1 cellular context compared by ENCODE assay signal in the genomic region with DNA sequence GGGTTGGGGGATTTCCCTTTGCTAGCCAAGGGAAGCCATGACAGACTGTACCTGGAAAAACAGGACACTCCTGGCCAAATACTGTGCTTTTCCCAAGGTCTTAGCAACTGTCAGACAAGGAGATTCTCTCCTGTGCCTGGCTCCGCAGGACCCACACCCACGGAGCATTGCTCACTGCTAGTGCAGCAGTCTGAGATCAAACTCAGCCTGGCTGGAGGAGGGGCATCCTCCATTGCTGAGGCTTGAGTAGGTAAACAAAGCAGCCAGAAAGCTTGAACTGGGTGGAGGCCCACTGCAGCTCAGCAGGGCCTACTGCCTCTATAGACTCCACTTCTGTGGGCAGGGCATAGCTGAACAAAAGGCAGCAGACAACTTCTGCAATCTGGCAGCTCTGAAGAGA.
TF ChIP-seq lines count a peak whose summit lies in the region.
"Not testable (repeated sequence)": the region's sequence is repeated elsewhere in the genome, so short reads cannot be mapped to it uniquely, and the experiment has no call there.

No MANE protein-coding gene starts in this region.

TF ChIP-seq in HepG2, 621 proteins besides CTCF, POLR2A, EP300 and RAD21:
- TF ChIP-seq SOX6, FOXA1 (IDR thresholded peaks at IDR 0.05): not testable (repeated sequence)
- TF ChIP-seq SOX6 (CRISPR knock-in tag; IDR thresholded peaks at IDR 0.05) = peak; percentile 11; the same call in 1 of the 2 replicates
- TF ChIP-seq, protein P1, sequence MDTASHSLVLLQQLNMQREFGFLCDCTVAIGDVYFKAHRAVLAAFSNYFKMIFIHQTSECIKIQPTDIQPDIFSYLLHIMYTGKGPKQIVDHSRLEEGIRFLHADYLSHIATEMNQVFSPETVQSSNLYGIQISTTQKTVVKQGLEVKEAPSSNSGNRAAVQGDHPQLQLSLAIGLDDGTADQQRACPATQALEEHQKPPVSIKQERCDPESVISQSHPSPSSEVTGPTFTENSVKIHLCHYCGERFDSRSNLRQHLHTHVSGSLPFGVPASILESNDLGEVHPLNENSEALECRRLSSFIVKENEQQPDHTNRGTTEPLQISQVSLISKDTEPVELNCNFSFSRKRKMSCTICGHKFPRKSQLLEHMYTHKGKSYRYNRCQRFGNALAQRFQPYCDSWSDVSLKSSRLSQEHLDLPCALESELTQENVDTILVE (CRISPR knock-in tag; IDR thresholded peaks at IDR 0.05) = peak; percentile 31; the same call in 1 of the 2 replicates
- TF ChIP-seq ZMYM3 (CRISPR knock-in tag; IDR thresholded peaks at IDR 0.05) = 0 out of 2 replicates have a peak, but pooled peaks have one; percentile 24
- 0 out of 2 replicates have a peak, but pooled peaks have one; percentile 25 for TF ChIP-seq SALL1 (CRISPR knock-in tag; IDR thresholded peaks at IDR 0.05)
- 0 out of 2 replicates have a peak, but pooled peaks have one; percentile 31 for TF ChIP-seq NCOA1 (CRISPR knock-in tag; IDR thresholded peaks at IDR 0.05)
- TF ChIP-seq BCL6 (CRISPR knock-in tag; IDR thresholded peaks at IDR 0.05) = peak; percentile 15; the same call in 1 of the 2 replicates
- TF ChIP-seq FOXO1 (CRISPR knock-in tag; IDR thresholded peaks at IDR 0.05) = 0 out of 2 replicates have a peak, but pooled peaks have one; percentile 14
- peak; percentile 61; the same call in 1 of the 2 replicates for TF ChIP-seq FOXA1 (CRISPR knock-in tag; IDR thresholded peaks at IDR 0.05)
- TF ChIP-seq, protein P2, sequence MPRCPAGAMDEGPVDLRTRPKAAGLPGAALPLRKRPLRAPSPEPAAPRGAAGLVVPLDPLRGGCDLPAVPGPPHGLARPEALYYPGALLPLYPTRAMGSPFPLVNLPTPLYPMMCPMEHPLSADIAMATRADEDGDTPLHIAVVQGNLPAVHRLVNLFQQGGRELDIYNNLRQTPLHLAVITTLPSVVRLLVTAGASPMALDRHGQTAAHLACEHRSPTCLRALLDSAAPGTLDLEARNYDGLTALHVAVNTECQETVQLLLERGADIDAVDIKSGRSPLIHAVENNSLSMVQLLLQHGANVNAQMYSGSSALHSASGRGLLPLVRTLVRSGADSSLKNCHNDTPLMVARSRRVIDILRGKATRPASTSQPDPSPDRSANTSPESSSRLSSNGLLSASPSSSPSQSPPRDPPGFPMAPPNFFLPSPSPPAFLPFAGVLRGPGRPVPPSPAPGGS (CRISPR knock-in tag; IDR thresholded peaks at IDR 0.05) = 0 out of 2 replicates have a peak, but pooled peaks have one; percentile 61
- 0 out of 2 replicates have a peak, but pooled peaks have one; percentile 21 for TF ChIP-seq GATAD2A (CRISPR knock-in tag; IDR thresholded peaks at IDR 0.05)
- TF ChIP-seq ZFX (CRISPR knock-in tag; IDR thresholded peaks at IDR 0.05; ENCODE audit: low read depth) = peak; percentile 27; the same call in 1 of the 2 replicates
- TF ChIP-seq YY1 (IDR thresholded peaks at IDR 0.05; ENCODE audit: insufficient read depth, insufficient replicate concordance, low read depth, low read length) = peak; percentile 52
- TF ChIP-seq FOXA3 (CRISPR knock-in tag; IDR thresholded peaks at IDR 0.05) = peak; percentile 61
- TF ChIP-seq ZNF331 (CRISPR knock-in tag; IDR thresholded peaks at IDR 0.05) = peak; percentile 36; the same call in 1 of the 2 replicates
- TF ChIP-seq, protein P3, sequence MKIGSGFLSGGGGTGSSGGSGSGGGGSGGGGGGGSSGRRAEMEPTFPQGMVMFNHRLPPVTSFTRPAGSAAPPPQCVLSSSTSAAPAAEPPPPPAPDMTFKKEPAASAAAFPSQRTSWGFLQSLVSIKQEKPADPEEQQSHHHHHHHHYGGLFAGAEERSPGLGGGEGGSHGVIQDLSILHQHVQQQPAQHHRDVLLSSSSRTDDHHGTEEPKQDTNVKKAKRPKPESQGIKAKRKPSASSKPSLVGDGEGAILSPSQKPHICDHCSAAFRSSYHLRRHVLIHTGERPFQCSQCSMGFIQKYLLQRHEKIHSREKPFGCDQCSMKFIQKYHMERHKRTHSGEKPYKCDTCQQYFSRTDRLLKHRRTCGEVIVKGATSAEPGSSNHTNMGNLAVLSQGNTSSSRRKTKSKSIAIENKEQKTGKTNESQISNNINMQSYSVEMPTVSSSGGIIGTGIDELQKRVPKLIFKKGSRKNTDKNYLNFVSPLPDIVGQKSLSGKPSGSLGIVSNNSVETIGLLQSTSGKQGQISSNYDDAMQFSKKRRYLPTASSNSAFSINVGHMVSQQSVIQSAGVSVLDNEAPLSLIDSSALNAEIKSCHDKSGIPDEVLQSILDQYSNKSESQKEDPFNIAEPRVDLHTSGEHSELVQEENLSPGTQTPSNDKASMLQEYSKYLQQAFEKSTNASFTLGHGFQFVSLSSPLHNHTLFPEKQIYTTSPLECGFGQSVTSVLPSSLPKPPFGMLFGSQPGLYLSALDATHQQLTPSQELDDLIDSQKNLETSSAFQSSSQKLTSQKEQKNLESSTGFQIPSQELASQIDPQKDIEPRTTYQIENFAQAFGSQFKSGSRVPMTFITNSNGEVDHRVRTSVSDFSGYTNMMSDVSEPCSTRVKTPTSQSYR (CRISPR knock-in tag; IDR thresholded peaks at IDR 0.05; ENCODE audit: borderline replicate concordance) = peak; percentile 62; the same call in 1 of the 2 replicates
- 0 out of 2 replicates have a peak, but pooled peaks have one; percentile 18 for TF ChIP-seq ZNF644 (CRISPR knock-in tag; IDR thresholded peaks at IDR 0.05; ENCODE audit: low read depth)
- TF ChIP-seq ZNF30 (CRISPR knock-in tag; IDR thresholded peaks at IDR 0.05) = 0 out of 2 replicates have a peak, but pooled peaks have one; percentile 23
- peak; percentile 35; the same call in 1 of the 2 replicates for TF ChIP-seq HMG20A (CRISPR knock-in tag; IDR thresholded peaks at IDR 0.05; ENCODE audit: borderline replicate concordance)
TF ChIP-seq in HepG2: peak in this region for 18; not testable (repeated sequence) for 603.
